In genomic region chr18:80026363-80026762, GRCh38 we compare ENCODE assay signal across 34 cellular contexts.
"Had no signal": no experiment of that assay in that cellular context is flagged by ENCODE, and none has a peak within 500 bp of the region (broad histone marks: within the 10 kb centered on the region; RNA-seq: fewer than 3 reads in every experiment).

No MANE protein-coding gene starts in this region.

- H3K4me3 ChIP-seq: MG63 had no signal

- DNase-seq: Karpas-422, Kasumi-1, MG63, MM.1S, MV-4-11, NCI-H1048, NCI-H1092, NCI-H1092 treated with DMSO at 0.1 percent for 48 hours, NCI-H1105, NCI-H1105 treated with DMSO at 0.1 percent for 48 hours, NCI-H1417, NCI-H1417 treated with DMSO at 0.1 percent for 48 hours, NCI-H1436, NCI-H1436 treated with DMSO at 0.1 percent for 48 hours, NCI-H146, NCI-H1694, NCI-H1694 treated with DMSO at 0.1 percent for 48 hours, NCI-H187, NCI-H187 treated with DMSO at 0.1 percent for 48 hours, NCI-H1930, NCI-H2029, NCI-H2029 treated with DMSO at 0.1 percent for 48 hours, NCI-H2081, NCI-H2081 treated with DMSO at 0.1 percent for 48 hours, NCI-H2107, NCI-H2171, NCI-H2171 treated with DMSO at 0.1 percent for 48 hours, NCI-H2227 treated with DMSO at 0.1 percent for 48 hours, NCI-H226, NCI-H345, NCI-H446, NCI-H446 treated with DMSO at 0.1 percent for 48 hours, NCI-H510A had no signal

- H3K36me3 ChIP-seq: MG63 had no signal

- H3K27ac ChIP-seq: KMS-11 had no signal

- H3K27me3 ChIP-seq: MG63 had no signal

- H3K4me2 ChIP-seq: KMS-11 had no signal

- H3K9ac ChIP-seq: KMS-11 had no signal
